1 cellular context compared by ENCODE assay signal in genomic region chr15:101070502-101071273, GRCh38.
A peak's percentile ranks its signal among the peaks of the same experiment; 100 is the strongest.
TF ChIP-seq lines count a peak whose summit lies in the region.

No MANE protein-coding gene starts in this region.

TF ChIP-seq in HepG2, 621 proteins besides CTCF, POLR2A, EP300 and RAD21 (continued from another document and continues in another):
- TF ChIP-seq ZNF839 (CRISPR knock-in tag; IDR thresholded peaks at IDR 0.05; ENCODE audit: borderline replicate concordance) (no peak), MLXIP (CRISPR knock-in tag; IDR thresholded peaks at IDR 0.05; ENCODE audit: borderline replicate concordance) (0 out of 2 replicates have a peak, but pooled peaks have one; percentile 66), IRX3 (CRISPR knock-in tag; IDR thresholded peaks at IDR 0.05; ENCODE audit: borderline replicate concordance, low read depth) (no peak), HNF1B (CRISPR knock-in tag; IDR thresholded peaks at IDR 0.05) (peak; percentile 24; the same call in 1 of the 2 replicates), DRAP1 (CRISPR knock-in tag; IDR thresholded peaks at IDR 0.05) (peak; percentile 63), TARDBP (CRISPR knock-in tag; IDR thresholded peaks at IDR 0.05) (peak; percentile 83; the same call in 1 of the 2 replicates), PLSCR1 (CRISPR knock-in tag; IDR thresholded peaks at IDR 0.05; ENCODE audit: borderline replicate concordance) (no peak), ZNF362 (CRISPR knock-in tag; IDR thresholded peaks at IDR 0.05; ENCODE audit: borderline replicate concordance) (peak; percentile 98), ZFP36 (IDR thresholded peaks at IDR 0.05; ENCODE audit: borderline replicate concordance, low read depth, low read length, partially characterized antibody) (no peak), PRDM4 (CRISPR knock-in tag; IDR thresholded peaks at IDR 0.05; ENCODE audit: borderline replicate concordance) (no peak), ZNF570 (CRISPR knock-in tag; IDR thresholded peaks at IDR 0.05; ENCODE audit: borderline replicate concordance) (no peak), TMF1 (CRISPR knock-in tag; IDR thresholded peaks at IDR 0.05; ENCODE audit: low read depth) (no peak), ZSCAN22 (CRISPR knock-in tag; IDR thresholded peaks at IDR 0.05) (no peak), TCF7 (IDR thresholded peaks at IDR 0.05; ENCODE audit: low read depth) (peak; percentile 94), ZNF761 (CRISPR knock-in tag; conservative IDR thresholded peaks at IDR 0.05) (0 out of 2 replicates have a peak, but pooled peaks have one; percentile 47), ZNF557 (CRISPR knock-in tag; IDR thresholded peaks at IDR 0.05) (peak; percentile 66; the same call in 1 of the 2 replicates), ZNF615 (CRISPR knock-in tag; IDR thresholded peaks at IDR 0.05; ENCODE audit: borderline replicate concordance) (no peak), SOX5 (CRISPR knock-in tag; IDR thresholded peaks at IDR 0.05; ENCODE audit: borderline replicate concordance) (peak; percentile 98), ZNF710 (CRISPR knock-in tag; IDR thresholded peaks at IDR 0.05; ENCODE audit: borderline replicate concordance) (peak; percentile 76), ZBTB7A (CRISPR knock-in tag; IDR thresholded peaks at IDR 0.05) (peak; percentile 84), AKAP8 (CRISPR knock-in tag; IDR thresholded peaks at IDR 0.05) (peak; percentile 85; the same call in 1 of the 2 replicates), ZNF644 (CRISPR knock-in tag; IDR thresholded peaks at IDR 0.05; ENCODE audit: low read depth) (0 out of 2 replicates have a peak, but pooled peaks have one; percentile 15), SCMH1 (CRISPR knock-in tag; IDR thresholded peaks at IDR 0.05; ENCODE audit: borderline replicate concordance) (no peak), SMAD3 (CRISPR knock-in tag; IDR thresholded peaks at IDR 0.05) (peak; percentile 83; the same call in 1 of the 2 replicates), TAF1 (CRISPR knock-in tag; IDR thresholded peaks at IDR 0.05) (peak; percentile 45; the same call in 1 of the 2 replicates), NFKBIZ (CRISPR knock-in tag; IDR thresholded peaks at IDR 0.05) (peak; percentile 70; the same call in 1 of the 2 replicates), RXRA (CRISPR knock-in tag; IDR thresholded peaks at IDR 0.05) (peak; percentile 85; the same call in 1 of the 2 replicates), ZBTB1 (CRISPR knock-in tag; IDR thresholded peaks at IDR 0.05; ENCODE audit: borderline replicate concordance) (no peak), EZH2 (conservative IDR thresholded peaks at IDR 0.05; ENCODE audit: low read depth, low read length) (no peak), ZNF292 (CRISPR knock-in tag; IDR thresholded peaks at IDR 0.05; ENCODE audit: borderline replicate concordance, low read depth) (no peak; the same call in 1 of the 2 replicates), BRF2 (CRISPR knock-in tag; IDR thresholded peaks at IDR 0.05) (0 out of 2 replicates have a peak, but pooled peaks have one; percentile 55), ZFP82 (CRISPR knock-in tag; IDR thresholded peaks at IDR 0.05; ENCODE audit: borderline replicate concordance) (no peak), NR3C1 (CRISPR knock-in tag; IDR thresholded peaks at IDR 0.05) (no peak), ZNF572 (CRISPR knock-in tag; IDR thresholded peaks at IDR 0.05) (0 out of 2 replicates have a peak, but pooled peaks have one; percentile 40), HHEX (CRISPR knock-in tag; IDR thresholded peaks at IDR 0.05) (peak; percentile 91), ZNF260 (CRISPR knock-in tag; IDR thresholded peaks at IDR 0.05; ENCODE audit: borderline replicate concordance, low read depth) (no peak), PCBP1 (IDR thresholded peaks at IDR 0.05; ENCODE audit: borderline replicate concordance, low read depth, low read length) (no peak), HNF4A (CRISPR knock-in tag; IDR thresholded peaks at IDR 0.05) (peak; percentile 80), MEF2D (CRISPR knock-in tag; IDR thresholded peaks at IDR 0.05) (peak; percentile 86; the same call in 1 of the 2 replicates), ZNF280D (CRISPR knock-in tag; IDR thresholded peaks at IDR 0.05) (no peak), TBL1XR1 (IDR thresholded peaks at IDR 0.05; ENCODE audit: borderline replicate concordance, low read length, partially characterized antibody) (peak; percentile 98), RNF219 (CRISPR knock-in tag; IDR thresholded peaks at IDR 0.05) (no peak)
